2 cellular contexts compared by ENCODE assay signal in genomic region chr2:34261701-34262100, GRCh38.
TF ChIP-seq lines count a peak whose summit lies in the region.

No MANE protein-coding gene starts in this region.

TF ChIP-seq in GM23338, 12 proteins besides CTCF, POLR2A, EP300 and RAD21 (continued from another document):
- TF ChIP-seq ZNF462 (CRISPR knock-in tag; IDR thresholded peaks at IDR 0.05) (no peak), ZNF331 (CRISPR knock-in tag; IDR thresholded peaks at IDR 0.05; ENCODE audit: low read depth) (no peak), REST (IDR thresholded peaks at IDR 0.05; ENCODE audit: unreplicated experiment) (no peak)
TF ChIP-seq in GM23338: peak in this region for 0.

TF ChIP-seq in WTC11, 78 proteins besides CTCF, POLR2A, EP300 and RAD21 (continued from another document):
- no peak for TF ChIP-seq STAT6 (CRISPR knock-in tag; conservative IDR thresholded peaks at IDR 0.05; ENCODE audit: low read depth)
- TF ChIP-seq ERG (CRISPR knock-in tag; IDR thresholded peaks at IDR 0.05), result no peak
- TF ChIP-seq ZNF317 (CRISPR knock-in tag; IDR thresholded peaks at IDR 0.05; ENCODE audit: borderline replicate concordance, low read depth), result no peak
- TF ChIP-seq ZNF121 (CRISPR knock-in tag; IDR thresholded peaks at IDR 0.05), result no peak
- no peak for TF ChIP-seq JUN (CRISPR knock-in tag; IDR thresholded peaks at IDR 0.05)
- no peak for TF ChIP-seq ZNF423 (CRISPR knock-in tag; IDR thresholded peaks at IDR 0.05)
